ENCODE assay signal across 14 cellular contexts in genomic region chr6:135021310-135022049, GRCh38. TPM values are rescaled to one million over a fixed set of nuclear protein-coding genes. Genes with fewer than 3 reads are reported as not detected.
DNase-seq lines count a peak whose midpoint lies in the region; ATAC-seq lines count a peak whose summit lies in the region.
"Had no signal": no experiment of that assay in that cellular context is flagged by ENCODE, and none has a peak within 500 bp of the region (broad histone marks: within the 10 kb centered on the region; RNA-seq: fewer than 3 reads in every experiment).

No MANE protein-coding gene starts in this region.

- DNase-seq in activated CD8-positive, alpha-beta T cell treated with anti-CD3 and anti-CD28 coated beads, Interleukin-2, amount 10 ng/mL, durations not matched to agents 7 days and 5 days = no peak
- no peak for DNase-seq in NCI-H345 (lab: John Stamatoyannopoulos, UW)
- no peak for DNase-seq in stimulated activated naive CD4-positive, alpha-beta T cell treated with Interleukin-2 at 50 U/mL for 16 hours (lab: John Stamatoyannopoulos, UW)
- DNase-seq: H7, IMR-90, kidney, NCI-H2029, T1000, uterus had no signal

- peak overlapping the region; percentile 0 for H3K4me3 Mint-ChIP-seq in activated CD8-positive, alpha-beta T cell treated with anti-CD3 and anti-CD28 coated beads, Interleukin-2, amount 10 ng/mL, durations not matched to agents 7 days and 5 days
- H3K4me3 Mint-ChIP-seq: nephron had no signal

- H3K27ac Mint-ChIP-seq in activated CD8-positive, alpha-beta T cell treated with anti-CD3 and anti-CD28 coated beads, Interleukin-2, amount 10 ng/mL, durations not matched to agents 7 days and 5 days = peak overlapping the region; percentile 10
- H3K27ac Mint-ChIP-seq: nephron had no signal

- H3K9me3 Mint-ChIP-seq in activated CD8-positive, alpha-beta T cell treated with anti-CD3 and anti-CD28 coated beads, Interleukin-2, amount 10 ng/mL, durations not matched to agents 7 days and 5 days (ENCODE audit: insufficient read depth) = no peaks in the 10 kb centered on the region
- H3K9me3 Mint-ChIP-seq: nephron had no signal

- POLR2A ChIA-PET in activated CD8-positive, alpha-beta T cell treated with anti-CD3 and anti-CD28 coated beads, Interleukin-2, amount 10 ng/mL, durations not matched to agents 7 days and 5 days (lab: Charles Lee) = interaction anchor here (1.1 to 1.2 kb wide), 3 partner anchors 33 to 159 kb away, joined by 3 to 6 read pairs (median 4); partner anchors contain the start of genes HBS1L and MYB

- H3K36me3 Mint-ChIP-seq in activated CD8-positive, alpha-beta T cell treated with anti-CD3 and anti-CD28 coated beads, Interleukin-2, amount 10 ng/mL, durations not matched to agents 7 days and 5 days (ENCODE audit: low read depth) = peaks cover 22% of the 10 kb centered on the region

- no peaks in the 10 kb centered on the region for H3K27me3 Mint-ChIP-seq in activated CD8-positive, alpha-beta T cell treated with anti-CD3 and anti-CD28 coated beads, Interleukin-2, amount 10 ng/mL, durations not matched to agents 7 days and 5 days (ENCODE audit: low read depth)

- peak; percentile 82 for ATAC-seq in GM18498 (IDR thresholded peaks at IDR 0.05; ENCODE audit: unreplicated experiment)
- peak; percentile 53 for ATAC-seq in GM19043 (IDR thresholded peaks at IDR 0.05; ENCODE audit: low read depth, unreplicated experiment)
- ATAC-seq in HG02981 (IDR thresholded peaks at IDR 0.05; ENCODE audit: unreplicated experiment) = peak; percentile 68
- peak; percentile 62 for ATAC-seq in activated CD8-positive, alpha-beta T cell treated with anti-CD3 and anti-CD28 coated beads, Interleukin-2, amount 10 ng/mL, durations not matched to agents 7 days and 5 days
- ATAC-seq in HG03469 (IDR thresholded peaks at IDR 0.05; ENCODE audit: unreplicated experiment) = no peak

- CTCF ChIA-PET in activated CD8-positive, alpha-beta T cell treated with anti-CD3 and anti-CD28 coated beads, Interleukin-2, amount 10 ng/mL, durations not matched to agents 7 days and 5 days (lab: Charles Lee) = interaction anchor here (1.0 to 2.4 kb wide), 7 partner anchors 13 to 163 kb away, joined by 3 to 8 read pairs (median 4); no protein-coding TSS in a partner anchor

- H3K4me1 Mint-ChIP-seq in activated CD8-positive, alpha-beta T cell treated with anti-CD3 and anti-CD28 coated beads, Interleukin-2, amount 10 ng/mL, durations not matched to agents 7 days and 5 days (ENCODE audit: low read depth) = peaks cover 50% of the 10 kb centered on the region
- H3K4me1 Mint-ChIP-seq: nephron had no signal

RNA-seq across cellular contexts. Expression of gene HBS1L, which starts 33.1 kb away (rescaled TPM):
- 10 to 100 TPM; 72.8 to 77.5 TPM for total RNA-seq in activated CD8-positive, alpha-beta T cell treated with anti-CD3 and anti-CD28 coated beads, Interleukin-2, amount 10 ng/mL, durations not matched to agents 7 days and 5 days
